In genomic region chr9:130195638-130196037, GRCh38 we compare ENCODE assay signal across 2 cellular contexts.
TF ChIP-seq lines count a peak whose summit lies in the region.

No MANE protein-coding gene starts in this region.

TF ChIP-seq in liver, 16 proteins besides CTCF, POLR2A, EP300 and RAD21 (continued from another document):
- TF ChIP-seq SP1 (IDR thresholded peaks at IDR 0.05) (peak; percentile 49), FOXA2 (IDR thresholded peaks at IDR 0.05) (no peak), HNF4A (conservative IDR thresholded peaks at IDR 0.05) (peak in 1 of 2 donors; percentile 8), NR2F2 (IDR thresholded peaks at IDR 0.05) (peak; percentile 93), RXRA (IDR thresholded peaks at IDR 0.05) (peak; percentile 83 to 90)

TF ChIP-seq in HepG2, 621 proteins besides CTCF, POLR2A, EP300 and RAD21:
- TF ChIP-seq ZBTB26 (CRISPR knock-in tag; IDR thresholded peaks at IDR 0.05; ENCODE audit: borderline replicate concordance) (no peak), MXD3 (CRISPR knock-in tag; IDR thresholded peaks at IDR 0.05) (no peak), AKNA (CRISPR knock-in tag; IDR thresholded peaks at IDR 0.05; ENCODE audit: borderline replicate concordance) (no peak), SIN3A (IDR thresholded peaks at IDR 0.05; ENCODE audit: borderline replicate concordance, low read depth, low read length) (no peak), ZGPAT (CRISPR knock-in tag; IDR thresholded peaks at IDR 0.05) (no peak), KDM5A (IDR thresholded peaks at IDR 0.05; ENCODE audit: borderline replicate concordance, low read length) (no peak), ZMAT3 (CRISPR knock-in tag; conservative IDR thresholded peaks at IDR 0.05) (no peak), SALL1 (CRISPR knock-in tag; IDR thresholded peaks at IDR 0.05) (no peak), NONO (IDR thresholded peaks at IDR 0.05) (no peak), NONO (CRISPR knock-in tag; conservative IDR thresholded peaks at IDR 0.05) (no peak), ATRX (CRISPR knock-in tag; IDR thresholded peaks at IDR 0.05; ENCODE audit: borderline replicate concordance) (no peak), MEIS2 (CRISPR knock-in tag; IDR thresholded peaks at IDR 0.05) (no peak), ZNF224 (CRISPR knock-in tag; IDR thresholded peaks at IDR 0.05) (no peak), CREB3 (CRISPR knock-in tag; IDR thresholded peaks at IDR 0.05) (no peak)
